In genomic region chr7:69773535-69774225, GRCh38 we compare ENCODE assay signal across 20 cellular contexts.
DNase-seq lines count a peak whose midpoint lies in the region; ATAC-seq, FAIRE-seq and TF ChIP-seq lines count a peak whose summit lies in the region.
"Had no signal": no experiment of that assay in that cellular context is flagged by ENCODE, and none has a peak within 500 bp of the region (broad histone marks: within the 10 kb centered on the region; RNA-seq: fewer than 3 reads in every experiment).

No MANE protein-coding gene starts in this region.

- ATAC-seq in A549, result peak; percentile 55; a peak in 4 of 6 replicates
- peak; percentile 59 for ATAC-seq in GM23338
- ATAC-seq in activated naive CD8-positive, alpha-beta T cell treated with anti-CD3 and anti-CD28 coated beads, Interleukin-2, amount 50 U/mL, for 24 hours, result no peak
- ATAC-seq in GM19467 (IDR thresholded peaks at IDR 0.05; ENCODE audit: unreplicated experiment), result no peak
- no peak for ATAC-seq in HG02852 (IDR thresholded peaks at IDR 0.05; ENCODE audit: unreplicated experiment)
- ATAC-seq: HCT116, K562, T-helper 17 cell had no signal

- peaks cover 12% of the 10 kb centered on the region for H3K4me1 Mint-ChIP-seq in GM23338
- H3K4me1 Mint-ChIP-seq in neural crest cell, result peaks cover 36% of the 10 kb centered on the region
- no peaks in the 10 kb centered on the region for H3K4me1 Mint-ChIP-seq in activated naive CD8-positive, alpha-beta T cell treated with anti-CD3 and anti-CD28 coated beads, Interleukin-2, amount 50 U/mL, for 24 hours
- H3K4me1 Mint-ChIP-seq: activated CD4-positive, alpha-beta T cell treated with anti-CD3 and anti-CD28 coated beads, Interleukin-2, amount 10 ng/mL, durations not matched to agents 24 days and 14 days; CD4-positive, CD25-positive, alpha-beta regulatory T cell; T-helper 17 cell had no signal

- H3K27me3 ChIP-seq in GM23338 (ENCODE audit: insufficient read depth), result no peaks in the 10 kb centered on the region
- no peaks in the 10 kb centered on the region for H3K27me3 ChIP-seq in SJCRH30
- H3K27me3 ChIP-seq: pancreas, suprapubic skin had no signal

- peaks cover 49% of the 10 kb centered on the region for H3K4me1 ChIP-seq in A549
- H3K4me1 ChIP-seq in GM23338 (ENCODE audit: insufficient read depth), result 0 out of 2 replicates have a peak, but pooled peaks cover 11% of the 10 kb centered on the region
- H3K4me1 ChIP-seq in SJCRH30, result peaks cover 62% of the 10 kb centered on the region

- H3K4me3 Mint-ChIP-seq in GM23338 (no peak overlapping the region), neural crest cell (no peak overlapping the region)
- no peak overlapping the region for H3K4me3 Mint-ChIP-seq in activated naive CD8-positive, alpha-beta T cell treated with anti-CD3 and anti-CD28 coated beads, Interleukin-2, amount 50 U/mL, for 24 hours
- H3K4me3 Mint-ChIP-seq: activated CD4-positive, alpha-beta T cell treated with anti-CD3 and anti-CD28 coated beads, Interleukin-2, amount 10 ng/mL, durations not matched to agents 24 days and 14 days; activated naive CD8-positive, alpha-beta T cell; CD4-positive, CD25-positive, alpha-beta regulatory T cell; T-helper 17 cell had no signal

- H3K9me3 ChIP-seq in A549, result no peaks in the 10 kb centered on the region
- H3K9me3 ChIP-seq in SJCRH30 (replicated peaks), result no peaks in the 10 kb centered on the region
- H3K9me3 ChIP-seq: pancreas, suprapubic skin had no signal

- H3K27ac Mint-ChIP-seq in GM23338 (no peak overlapping the region), neural crest cell (ENCODE audit: unreplicated experiment) (peak overlapping the region; percentile 50)
- H3K27ac Mint-ChIP-seq in activated naive CD8-positive, alpha-beta T cell treated with anti-CD3 and anti-CD28 coated beads, Interleukin-2, amount 50 U/mL, for 24 hours, result no peak overlapping the region
- H3K27ac Mint-ChIP-seq: activated CD4-positive, alpha-beta T cell treated with anti-CD3 and anti-CD28 coated beads, Interleukin-2, amount 10 ng/mL, durations not matched to agents 24 days and 14 days; activated naive CD8-positive, alpha-beta T cell; CD4-positive, CD25-positive, alpha-beta regulatory T cell; T-helper 17 cell had no signal

- POLR2A ChIA-PET in A549 (lab: Yijun Ruan, JAX), result interaction anchor here (0.5 kb wide), 1 partner anchor 66 kb away, joined by 4 read pairs; no protein-coding TSS in a partner anchor

- H3F3A ChIP-seq in GM23338 (replicated peaks; ENCODE audit: low read depth), result no peaks in the 10 kb centered on the region

- H3K27me3 Mint-ChIP-seq in GM23338 (ENCODE audit: insufficient read depth, low read depth, poor library complexity) (no peaks in the 10 kb centered on the region), neural crest cell (ENCODE audit: low read depth) (no peaks in the 10 kb centered on the region)
- no peaks in the 10 kb centered on the region for H3K27me3 Mint-ChIP-seq in activated naive CD8-positive, alpha-beta T cell treated with anti-CD3 and anti-CD28 coated beads, Interleukin-2, amount 50 U/mL, for 24 hours
- H3K27me3 Mint-ChIP-seq: activated CD4-positive, alpha-beta T cell treated with anti-CD3 and anti-CD28 coated beads, Interleukin-2, amount 10 ng/mL, durations not matched to agents 24 days and 14 days; activated naive CD8-positive, alpha-beta T cell; T-helper 17 cell had no signal

- CTCF ChIA-PET in A549 (lab: Yijun Ruan, JAX), result interaction anchor here (0.6 to 0.8 kb wide), 4 partner anchors 13 to 1361 kb away, joined by 3 to 5 read pairs (median 4); no protein-coding TSS in a partner anchor

- DNase-seq in A549 (ENCODE audit: low read depth in 1 of 2, low spot score in 1 of 2) (peak in 1 of 2 experiments; percentile 6), GM23338 (ENCODE audit: low spot score) (no peak), SJCRH30 (peak; percentile 60 to 74), neural crest cell (ENCODE audit: low read depth, low spot score) (no peak)
- DNase-seq in activated naive CD8-positive, alpha-beta T cell treated with anti-CD3 and anti-CD28 coated beads, Interleukin-2, amount 50 U/mL, for 24 hours, result no peak
- no peak for DNase-seq in central memory CD4-positive, alpha-beta T cell
- DNase-seq: activated CD4-positive, alpha-beta T cell treated with anti-CD3 and anti-CD28 coated beads, Interleukin-2, amount 10 ng/mL, durations not matched to agents 24 days and 14 days; CD4-positive, CD25-positive, alpha-beta regulatory T cell; effector memory CD4-positive, alpha-beta T cell; GDM1; NCI-H1694; pancreas; T-helper 17 cell had no signal

- peak overlapping the region in 1 of 2 experiments; percentile 65; a peak in 3 of 6 replicates for H3K27ac ChIP-seq in A549
- H3K27ac ChIP-seq in GM23338 (ENCODE audit: low read depth), result no peak overlapping the region
- H3K27ac ChIP-seq in SJCRH30, result peak overlapping the region; percentile 2; the same call in 1 of the 2 replicates
- H3K27ac ChIP-seq: pancreas, suprapubic skin had no signal

- H3K4me2 ChIP-seq in A549, result peak overlapping the region; percentile 32
- H3K4me2 ChIP-seq in GM23338, result no peak overlapping the region

- no peaks in the 10 kb centered on the region for H4K20me1 ChIP-seq in GM23338 (replicated peaks; ENCODE audit: insufficient read depth)

- no peak overlapping the region for H2AFZ ChIP-seq in GM23338

- no peak for FAIRE-seq in A549 (lab: Jason Lieb, UNC)
- FAIRE-seq: K562, pancreas, RCC 7860 had no signal

- TF ChIP-seq RAD21 in A549 (conservative IDR thresholded peaks at IDR 0.05 in 1 of 2, IDR thresholded peaks at IDR 0.05 in 1 of 2), result no peak

- 56% methylated on average over 9 of the region's 9 CpGs for WGBS in A549 (ENCODE audit: missing lambda C conversion rate)

- H3K4me3 ChIP-seq in A549 (no peak overlapping the region), GM23338 (no peak overlapping the region), SJCRH30 (peak overlapping the region; percentile 2; the same call in 1 of the 2 replicates)
- H3K4me3 ChIP-seq: K562, pancreas, suprapubic skin had no signal

- H3K36me3 ChIP-seq in GM23338 (ENCODE audit: insufficient read depth) (no peaks in the 10 kb centered on the region), SJCRH30 (no peaks in the 10 kb centered on the region)
- H3K36me3 ChIP-seq: pancreas, suprapubic skin had no signal

- no peaks in the 10 kb centered on the region for H3K9me3 Mint-ChIP-seq in GM23338
- no peaks in the 10 kb centered on the region for H3K9me3 Mint-ChIP-seq in neural crest cell
- H3K9me3 Mint-ChIP-seq in activated naive CD8-positive, alpha-beta T cell treated with anti-CD3 and anti-CD28 coated beads, Interleukin-2, amount 50 U/mL, for 24 hours, result no peaks in the 10 kb centered on the region
- H3K9me3 Mint-ChIP-seq: activated CD4-positive, alpha-beta T cell treated with anti-CD3 and anti-CD28 coated beads, Interleukin-2, amount 10 ng/mL, durations not matched to agents 24 days and 14 days had no signal

- no peak for TF ChIP-seq EP300 in A549 (IDR thresholded peaks at IDR 0.05)

- no peaks in the 10 kb centered on the region for H3K79me2 ChIP-seq in GM23338 (replicated peaks; ENCODE audit: insufficient read depth)

- H3K36me3 Mint-ChIP-seq in GM23338 (ENCODE audit: low read depth), result no peaks in the 10 kb centered on the region
- no peaks in the 10 kb centered on the region for H3K36me3 Mint-ChIP-seq in neural crest cell (ENCODE audit: low read depth)
- no peaks in the 10 kb centered on the region for H3K36me3 Mint-ChIP-seq in activated naive CD8-positive, alpha-beta T cell treated with anti-CD3 and anti-CD28 coated beads, Interleukin-2, amount 50 U/mL, for 24 hours (ENCODE audit: low read depth)
- H3K36me3 Mint-ChIP-seq: activated naive CD8-positive, alpha-beta T cell; CD4-positive, CD25-positive, alpha-beta regulatory T cell had no signal

- H3K9me2 ChIP-seq in GM23338 (ENCODE audit: insufficient read depth), result no peaks in the 10 kb centered on the region

- no peak for TF ChIP-seq POLR2A in A549 (IDR thresholded peaks at IDR 0.05; ENCODE audit: low read length)

- no peak for TF ChIP-seq CTCF in A549 (IDR thresholded peaks at IDR 0.05)
- no peak for TF ChIP-seq CTCF in GM23338 (conservative IDR thresholded peaks at IDR 0.05; ENCODE audit: low read depth in 2 of 2)
- TF ChIP-seq CTCF in neural crest cell (conservative IDR thresholded peaks at IDR 0.05), result no peak

TF ChIP-seq in A549, 52 proteins besides CTCF, POLR2A, EP300 and RAD21 (continues in another document):
- TF ChIP-seq PBX3 (IDR thresholded peaks at IDR 0.05) (no peak), ZC3H11A (IDR thresholded peaks at IDR 0.05) (no peak), MYC (IDR thresholded peaks at IDR 0.05; ENCODE audit: borderline replicate concordance, low read length) (no peak), NPAS2 (CRISPR knock-in tag; IDR thresholded peaks at IDR 0.05; ENCODE audit: borderline replicate concordance) (no peak)

TF ChIP-seq in GM23338, 12 proteins besides CTCF, POLR2A, EP300 and RAD21 (continues in another document):
- no peak for TF ChIP-seq REST (IDR thresholded peaks at IDR 0.05; ENCODE audit: unreplicated experiment)

Comparison
In these comparisons a context has a peak if more than half of its experiments do, and no peak if none do; other contexts are left out.
1. ATAC-seq: peak in A549 (2 of 2) and GM23338 (single experiment); none in activated naive CD8-positive, alpha-beta T cell treated with anti-CD3 and anti-CD28 coated beads, Interleukin-2, amount 50 U/mL, for 24 hours (single experiment), GM19467 (single experiment) and HG02852 (single experiment).
2. DNase-seq: peak in SJCRH30 (2 of 2); none in GM23338 (single experiment), neural crest cell (single experiment), activated naive CD8-positive, alpha-beta T cell treated with anti-CD3 and anti-CD28 coated beads, Interleukin-2, amount 50 U/mL, for 24 hours (single experiment) and central memory CD4-positive, alpha-beta T cell (single experiment).